In genomic region chr7:32500922-32501341, GRCh38 we compare ENCODE assay signal across 8 cellular contexts. TPM values are rescaled to one million over a fixed set of nuclear protein-coding genes. Genes with fewer than 3 reads are reported as not detected.
DNase-seq lines count a peak whose midpoint lies in the region; ATAC-seq and TF ChIP-seq lines count a peak whose summit lies in the region.

No MANE protein-coding gene starts in this region.

- H2AFZ ChIP-seq in Karpas-422 (ENCODE audit: low read length), result no peak overlapping the region

- H3K36me3 ChIP-seq in Karpas-422 (ENCODE audit: insufficient read depth, low read length) (peaks cover 30% of the 10 kb centered on the region), neutrophil (no peaks in the 10 kb centered on the region), transverse colon (no peaks in the 10 kb centered on the region)

- 38 to 43% methylated on average over 1 of the region's 1 CpG for WGBS in transverse colon (ENCODE audit: low coverage in 1 of 2), 2 donors

- intact Hi-C loops in Calu3 (cut with micrococcal nuclease; ENCODE audit: unreplicated experiment), result loop anchor here (2.0 to 5.0 kb wide), 2 partner anchors 36 to 51 kb away; no protein-coding TSS in a partner anchor
- intact Hi-C loops in transverse colon (cut with DNase I; ENCODE audit: low total_unique reads), result no loop called here

- H3K4me1 ChIP-seq in Karpas-422 (ENCODE audit: low read length) (peaks cover 24% of the 10 kb centered on the region), neutrophil (ENCODE audit: control insufficient read depth in 1 of 2, insufficient read depth in 1 of 2, low read depth in 1 of 2, low read length in 1 of 2) (peaks cover 44 to 45% of the 10 kb centered on the region in 2 experiments), transverse colon (peaks cover 0 to 47% (median 18%) of the 10 kb centered on the region in 4 donors)

- H3K9me2 ChIP-seq in Karpas-422 (replicated peaks; ENCODE audit: insufficient read depth, low read length), result no peaks in the 10 kb centered on the region

- peak overlapping the region; percentile 17 for H3K4me3 Mint-ChIP-seq in Calu3 (ENCODE audit: low read depth, unreplicated experiment)

- TF ChIP-seq CTCF in Calu3 (IDR thresholded peaks at IDR 0.05; ENCODE audit: unreplicated experiment) (no peak), astrocyte of the spinal cord (IDR thresholded peaks at IDR 0.05; ENCODE audit: low read depth, low read length) (no peak), neutrophil (IDR thresholded peaks at IDR 0.05) (no peak), transverse colon (IDR thresholded peaks at IDR 0.05) (no peak)

- peak; percentile 66 for ATAC-seq in GM21528 (IDR thresholded peaks at IDR 0.05; ENCODE audit: low FRiP score, unreplicated experiment)

- peaks cover 20% of the 10 kb centered on the region for H3K4me1 Mint-ChIP-seq in Calu3 (ENCODE audit: low read depth, unreplicated experiment)

- H3K27me3 Mint-ChIP-seq in Calu3 (ENCODE audit: unreplicated experiment), result no peaks in the 10 kb centered on the region

- BruUV-seq in Calu3 (replicated peaks; lab: Mats Ljungman, UMichigan), result no TSS peak

- in situ Hi-C loops in astrocyte of the spinal cord (cut with HindIII; ENCODE audit: low sequenced_read_pairs) (no loop called here), transverse colon (cut with MboI; ENCODE audit: low pct_ligation_motif_present in 1 of 4, low pct_unique_long_range_greater_than_20kb in 1 of 4, low sequenced_read_pairs in 3 of 4) (no loop called here)

- no peak for TF ChIP-seq POLR2A in transverse colon (IDR thresholded peaks at IDR 0.05)

- H3K4me2 ChIP-seq in Karpas-422 (ENCODE audit: low read depth, low read length, poor library complexity, severe bottlenecking), result peak overlapping the region; percentile 21

- H3K27me3 ChIP-seq in Karpas-422 (ENCODE audit: low read length), result no peaks in the 10 kb centered on the region
- H3K27me3 ChIP-seq in neutrophil, result no peaks in the 10 kb centered on the region
- no peaks in the 10 kb centered on the region for H3K27me3 ChIP-seq in transverse colon

- no peaks in the 10 kb centered on the region for H4K20me1 ChIP-seq in Karpas-422 (ENCODE audit: insufficient read depth, low read depth, low read length)

- no peak overlapping the region for H3K9ac ChIP-seq in Karpas-422 (ENCODE audit: low read length)

- CTCF ChIA-PET in Calu3 (lab: Charles Lee), result interaction anchor here (0.7 to 1.3 kb wide), 2 partner anchors 88 to 561 kb away, joined by 3 to 4 read pairs; partner anchors contain the start of gene NT5C3A

- H3K9me3 ChIP-seq in Karpas-422 (ENCODE audit: low read length) (0 out of 2 replicates have a peak, but pooled peaks cover 4% of the 10 kb centered on the region), neutrophil (no peaks in the 10 kb centered on the region), transverse colon (no peaks in the 10 kb centered on the region)

- H3K36me3 Mint-ChIP-seq in Calu3 (ENCODE audit: insufficient read depth, unreplicated experiment), result peaks cover 31% of the 10 kb centered on the region

- H3K4me3 ChIP-seq in Karpas-422 (ENCODE audit: low read length) (no peak overlapping the region), astrocyte of the spinal cord (ENCODE audit: low read depth, low read length) (no peak overlapping the region), neutrophil (ENCODE audit: low read depth in 1 of 2, low read length in 1 of 2) (no peak overlapping the region), transverse colon (no peak overlapping the region)

- peak overlapping the region; percentile 12 for H3K27ac Mint-ChIP-seq in Calu3 (ENCODE audit: unreplicated experiment)

- no peaks in the 10 kb centered on the region for H3K9me3 Mint-ChIP-seq in Calu3 (ENCODE audit: low read depth, unreplicated experiment)

- H3K27ac ChIP-seq in Karpas-422 (ENCODE audit: low read length), result peak overlapping the region; percentile 29
- H3K27ac ChIP-seq in neutrophil, result peak overlapping the region; percentile 64
- H3K27ac ChIP-seq in transverse colon, result peak overlapping the region in 2 of 4 donors; percentile 6 to 37

- DNase-seq in Calu3 (no peak), Karpas-422 (peak; percentile 58), astrocyte of the spinal cord (ENCODE audit: low read depth, low spot score) (peak; percentile 76), transverse colon (no peak), retina (no peak)
- no peak for DNase-seq in activated naive CD4-positive, alpha-beta T cell treated with anti-CD3 and anti-CD28 coated beads, Interleukin-2, amount 50 U/mL, for 16 hours

- H3K79me2 ChIP-seq in Karpas-422 (ENCODE audit: low read length), result peaks cover 98% of the 10 kb centered on the region

- TF ChIP-seq EP300 in transverse colon (IDR thresholded peaks at IDR 0.05; ENCODE audit: low read depth), result no peak

RNA-seq across cellular contexts. Expression of gene AVL9, which starts 5.6 kb away (rescaled TPM):
- 86.1 and 86.6 TPM in 2 replicates for total RNA-seq in Calu3 (2022)
- 32.9 and 41.4 TPM in 2 replicates for total RNA-seq in Karpas-422 (2014; rRNA removed; shearing (Covaris generic); ENCODE audit: low replicate concordance)
- 10 to 100 TPM; 50.9 to 69.2 (median 62.9) TPM for total RNA-seq in transverse colon

RNA-seq across cellular contexts. Expression of gene LSM5, which starts 10.8 kb away (rescaled TPM):
- total RNA-seq in Calu3 (2022), result 146 and 160 TPM in 2 replicates
- total RNA-seq in Karpas-422 (2014; rRNA removed; shearing (Covaris generic); ENCODE audit: low replicate concordance), result 24.0 and 47.8 TPM in 2 replicates
- total RNA-seq in transverse colon, result 10 to 100 TPM in 2 of 4 donors, 1 to 10 TPM in 1, not detected in 1; 1.8 to 22.8 (median 18.3) TPM

Comparison
In these comparisons a context has a peak if more than half of its experiments do, and no peak if none do; other contexts are left out.
1. DNase-seq: peak in Karpas-422 (single experiment) and astrocyte of the spinal cord (single experiment); none in Calu3 (single experiment), transverse colon (single experiment), retina (single experiment) and activated naive CD4-positive, alpha-beta T cell treated with anti-CD3 and anti-CD28 coated beads, Interleukin-2, amount 50 U/mL, for 16 hours (single experiment).